21 cellular contexts compared by ENCODE assay signal in the genomic region with DNA sequence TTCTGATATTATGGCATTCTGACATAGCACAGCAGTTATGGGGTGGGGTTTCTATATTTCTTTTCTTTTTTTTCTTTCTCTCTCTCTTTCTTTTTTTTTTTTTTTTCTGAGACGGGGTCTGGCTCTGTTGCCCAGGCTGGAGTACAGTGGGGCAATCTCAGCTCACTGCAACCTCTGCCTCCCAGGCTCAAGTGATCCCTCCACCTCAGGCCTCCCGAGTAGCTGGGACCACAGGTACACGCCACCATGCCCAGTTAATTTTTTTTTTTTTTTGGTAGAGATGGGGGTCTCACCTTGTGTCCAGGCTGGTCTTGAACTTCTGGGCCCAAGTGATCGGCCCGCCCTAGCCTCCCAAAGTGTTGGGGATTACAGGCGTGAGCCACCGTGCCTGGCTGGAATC. TPM values are rescaled to one million over a fixed set of nuclear protein-coding genes. Genes with fewer than 3 reads are reported as not detected.
DNase-seq lines count a peak whose midpoint lies in the region; ATAC-seq, FAIRE-seq and TF ChIP-seq lines count a peak whose summit lies in the region.
"Had no signal": no experiment of that assay in that cellular context is flagged by ENCODE, and none has a peak within 500 bp of the region (broad histone marks: within the 10 kb centered on the region; RNA-seq: fewer than 3 reads in every experiment).

No MANE protein-coding gene starts in this region.

- H2BK120ac ChIP-seq in H1 (replicated peaks; ENCODE audit: low read depth, low read length) = no peak overlapping the region

- H4K8ac ChIP-seq in H1 (ENCODE audit: extremely low read depth, insufficient read depth, low read length) = no peak overlapping the region

- no peak overlapping the region for H3K23ac ChIP-seq in H1 (ENCODE audit: insufficient read length)

- TF ChIP-seq EP300 in H1 (IDR thresholded peaks at IDR 0.05; ENCODE audit: borderline replicate concordance in 1 of 2, low read depth in 2 of 2, low read length in 2 of 2) = no peak

- no peaks in the 10 kb centered on the region for H3K79me1 ChIP-seq in H1 (ENCODE audit: low read depth, low read length)

- H2AK5ac ChIP-seq in H1 (ENCODE audit: low read depth, low read length) = no peak overlapping the region

- H3K4ac ChIP-seq in H1 (replicated peaks; ENCODE audit: insufficient read length, low read depth, low read length) = no peak overlapping the region

- no peak overlapping the region for H3K4me3 Mint-ChIP-seq in mesothelial cell of epicardium
- H3K4me3 Mint-ChIP-seq: CD4-positive, CD25-positive, alpha-beta regulatory T cell had no signal

- no peak overlapping the region for H3K56ac ChIP-seq in H1 (replicated peaks; ENCODE audit: insufficient read length, low read depth, low read length)

- H2BK20ac ChIP-seq in H1 (ENCODE audit: low read length) = peak overlapping the region; percentile 36; the same call in 1 of the 2 replicates

- H3K79me2 ChIP-seq in H1 (ENCODE audit: control insufficient read depth in 1 of 2, insufficient read depth in 2 of 2, low read length in 2 of 2) = peaks cover 0 to 30% of the 10 kb centered on the region in 2 experiments; a peak in 2 of 4 replicates

- no peak for DNase-seq in H1 (ENCODE audit: low read depth in 1 of 2, low spot score in 2 of 2)
- DNase-seq in mesothelial cell of epicardium (ENCODE audit: low spot score in 2 of 2, unreplicated experiment in 2 of 2) = no peak
- DNase-seq in uterus = no peak
- no peak for DNase-seq in activated gamma-delta T cell treated with Interleukin-2 at 50 U/mL for 16 hours
- no peak for DNase-seq in Right ventricle myocardium superior
- DNase-seq in hippocampal formation (lab: John Stamatoyannopoulos, UW) = no peak
- DNase-seq in medulla oblongata (ENCODE audit: extremely low spot score) = no peak
- DNase-seq: ACHN; BE2C; C1 segment of cervical spinal cord; Caco-2; CD4-positive, CD25-positive, alpha-beta regulatory T cell; GOT3; IMR-90 had no signal

- H3K27ac ChIP-seq in HUES6 (ENCODE audit: low read depth, low read length) (peak overlapping the region; percentile 36; the same call in 1 of the 2 replicates), H1 (ENCODE audit: low read depth, low read length) (no peak overlapping the region; the same call in 1 of the 2 replicates), uterus (peak overlapping the region; percentile 49 to 55)

- H3K4me3 ChIP-seq in HUES6 (ENCODE audit: low read depth, low read length) (no peak overlapping the region), H1 (ENCODE audit: extremely low read depth in 1 of 4, insufficient read depth in 2 of 4, low read depth in 3 of 4, low read length in 4 of 4) (no peak overlapping the region), uterus (no peak overlapping the region)
- H3K4me3 ChIP-seq: HAP-1 had no signal

- H2BK12ac ChIP-seq in H1 (ENCODE audit: low read depth, low read length) = 0 out of 2 replicates have a peak overlapping the region, but pooled peaks have one; percentile 46

- no peaks in the 10 kb centered on the region for H3K36me3 Mint-ChIP-seq in mesothelial cell of epicardium
- H3K36me3 Mint-ChIP-seq: CD4-positive, CD25-positive, alpha-beta regulatory T cell had no signal

- H3K14ac ChIP-seq in H1 (ENCODE audit: insufficient read length) = no peak overlapping the region

- H3K9ac ChIP-seq in HUES6 (ENCODE audit: low read length) (no peak overlapping the region), H1 (replicated peaks in 1 of 4; ENCODE audit: extremely low read depth in 1 of 4, low read depth in 3 of 4, low read length in 3 of 4) (no peak overlapping the region)

- H3K4me1 Mint-ChIP-seq in mesothelial cell of epicardium = peaks cover 19% of the 10 kb centered on the region
- H3K4me1 Mint-ChIP-seq: CD4-positive, CD25-positive, alpha-beta regulatory T cell had no signal

- CTCF ChIA-PET in H1 (lab: Charles Lee; ENCODE audit: partially characterized antibody) = interaction anchor here (0.7 to 1.4 kb wide), 2 partner anchors 22 to 28 kb away, joined by 3 read pairs; no protein-coding TSS in a partner anchor

- H3K4me1 ChIP-seq in HUES6 (ENCODE audit: control insufficient read depth, insufficient read depth, low read length) = peaks cover 47% of the 10 kb centered on the region
- peaks cover 2 to 23% (median 19%) of the 10 kb centered on the region in 4 experiments for H3K4me1 ChIP-seq in H1 (replicated peaks in 1 of 4; ENCODE audit: control insufficient read depth in 3 of 4, insufficient read depth in 4 of 4, low read length in 3 of 4)
- peaks cover 0 to 7% of the 10 kb centered on the region in 2 donors for H3K4me1 ChIP-seq in uterus
- H3K4me1 ChIP-seq: BE2C, Caco-2 had no signal

- H3K23me2 ChIP-seq in H1 (ENCODE audit: low read depth, low read length) = no peaks in the 10 kb centered on the region

- POLR2A ChIA-PET in H1 (lab: Charles Lee; ENCODE audit: partially characterized antibody) = interaction anchor here (0.6 to 1.4 kb wide), 3 partner anchors 12 to 46 kb away, joined by 3 read pairs; no protein-coding TSS in a partner anchor

- H2BK15ac ChIP-seq in H1 (ENCODE audit: low read length) = no peak overlapping the region

- peak overlapping the region; percentile 32 for H4K5ac ChIP-seq in H1 (ENCODE audit: insufficient read length, low read depth, low read length)

- peaks cover 14% of the 10 kb centered on the region for H3K9me3 Mint-ChIP-seq in mesothelial cell of epicardium
- H3K9me3 Mint-ChIP-seq: CD4-positive, CD25-positive, alpha-beta regulatory T cell had no signal

- 90% methylated on average over 5 of the region's 7 CpGs; no CpG with 5 or more reads in 1 of the 2 experiments for WGBS in H1 (ENCODE audit: extremely low coverage in 1 of 2, insufficient coverage in 1 of 2, insufficient read length in 1 of 2, insufficient replicate concordance in 2 of 2, low coverage in 1 of 2, low lambda C conversion rate in 2 of 2, missing lambda C conversion rate in 1 of 2), 2 experiments

- no peak overlapping the region for H2AFZ ChIP-seq in H1 (ENCODE audit: low read length)

- H4K20me1 ChIP-seq in H1 (replicated peaks in 1 of 2; ENCODE audit: control insufficient read depth in 1 of 2, insufficient read depth in 2 of 2, low read length in 2 of 2) = no peaks in the 10 kb centered on the region

- H3K27me3 ChIP-seq in HUES6 (ENCODE audit: control insufficient read depth, insufficient read depth, low read length) (no peaks in the 10 kb centered on the region), H1 (replicated peaks in 1 of 4; ENCODE audit: control insufficient read depth in 3 of 4, extremely low read depth in 1 of 4, insufficient read depth in 3 of 4, low read length in 3 of 4) (no peaks in the 10 kb centered on the region), uterus (no peaks in the 10 kb centered on the region)
- H3K27me3 ChIP-seq: BE2C had no signal

- H3K27ac Mint-ChIP-seq in mesothelial cell of epicardium = peak overlapping the region; percentile 53
- H3K27ac Mint-ChIP-seq: CD4-positive, CD25-positive, alpha-beta regulatory T cell had no signal

- FAIRE-seq in H1 (lab: Jason Lieb, UNC) = no peak
- FAIRE-seq: A204.1, D721Med, G401.6, GM12892, GM18507 had no signal

- no peak for TF ChIP-seq POLR2A in H1 (IDR thresholded peaks at IDR 0.05; ENCODE audit: control extremely low read depth in 1 of 2, low read depth in 2 of 2, low read length in 2 of 2)
- TF ChIP-seq POLR2A in uterus (IDR thresholded peaks at IDR 0.05) = no peak

- peak overlapping the region; percentile 29; the same call in 1 of the 2 replicates for H3K18ac ChIP-seq in H1 (ENCODE audit: extremely low read depth, low read length)

- no peak for TF ChIP-seq RAD21 in H1 (IDR thresholded peaks at IDR 0.05 in 1 of 2, conservative IDR thresholded peaks at IDR 0.05 in 1 of 2; ENCODE audit: low read depth in 2 of 2, low read length in 2 of 2)

- TF ChIP-seq CTCF in H1 (IDR thresholded peaks at IDR 0.05; ENCODE audit: control extremely low read depth in 1 of 3, insufficient read depth in 1 of 3, low read depth in 1 of 3, low read length in 3 of 3) = no peak
- no peak for TF ChIP-seq CTCF in mesothelial cell of epicardium (IDR thresholded peaks at IDR 0.05; ENCODE audit: unreplicated experiment)
- no peak for TF ChIP-seq CTCF in uterus (IDR thresholded peaks at IDR 0.05)

- intact Hi-C loops in uterus (cut with DNase I; ENCODE audit: low total_unique reads) (no loop called here), Right ventricle myocardium superior (cut with DNase I) (no loop called here)

- H3K36me3 ChIP-seq in HUES6 (ENCODE audit: control insufficient read depth, insufficient read depth, low read length) (peaks cover 19% of the 10 kb centered on the region), H1 (ENCODE audit: control insufficient read depth in 2 of 4, insufficient read depth in 4 of 4, low read length in 3 of 4) (peaks cover 0 to 16% (median 7%) of the 10 kb centered on the region in 4 experiments; a peak in 4 of 8 replicates), uterus (no peaks in the 10 kb centered on the region)
- H3K36me3 ChIP-seq: BE2C, HAP-1 had no signal

- peak overlapping the region; percentile 31 to 57; a peak in 2 of 4 replicates for H3K4me2 ChIP-seq in H1 (ENCODE audit: insufficient read depth in 1 of 2, low read depth in 2 of 2, low read length in 2 of 2)

- peaks cover 25% of the 10 kb centered on the region for H3K9me3 ChIP-seq in HUES6 (ENCODE audit: control insufficient read depth, insufficient read depth, low read depth, low read length)
- peaks cover 13 to 16% of the 10 kb centered on the region in 2 experiments for H3K9me3 ChIP-seq in H1 (ENCODE audit: insufficient read depth in 2 of 2, low read depth in 1 of 2, low read length in 1 of 2)
- no peaks in the 10 kb centered on the region for H3K9me3 ChIP-seq in uterus
- H3K9me3 ChIP-seq: BE2C, Caco-2, HAP-1 had no signal

- no peak for ATAC-seq in Right ventricle myocardium superior (ENCODE audit: poor library complexity)

- peak overlapping the region; percentile 88; the same call in 1 of the 2 replicates for H2BK5ac ChIP-seq in H1 (ENCODE audit: low read depth, low read length)

- H4K91ac ChIP-seq in H1 (replicated peaks; ENCODE audit: insufficient read length, low read length) = peak overlapping the region; percentile 90

- H3K27me3 Mint-ChIP-seq in mesothelial cell of epicardium (ENCODE audit: low read depth) = no peaks in the 10 kb centered on the region

TF ChIP-seq in H1, 55 proteins besides CTCF, POLR2A, EP300 and RAD21 (continues in another document):
- no peak for TF ChIP-seq JUN (IDR thresholded peaks at IDR 0.05; ENCODE audit: low read depth, low read length)

RNA-seq across cellular contexts. Expression of a gene that starts 7.5 kb away (rescaled TPM):
- 103 and 112 TPM in 2 replicates for total RNA-seq in H1 (2021; fragmentation: NEBNext Ultra II Directional; extraction: Animal tissue kit (Norgen Biotek cat#: 25700))
- polyA plus RNA-seq in H1 (2011; rRNA removed) = 53.2 and 79.7 TPM in 2 replicates
- polyA plus RNA-seq in H1 (2011; cell fraction: cytosol; rRNA removed) = 59.9 TPM
- polyA plus RNA-seq in H1 (2011; cell fraction: nucleus; rRNA removed) = 35.8 TPM
- 95.8 to 139 TPM (median 121 TPM) in 4 replicates for polyA plus RNA-seq in H1 (2012, experiment 1 of 2)
- polyA plus RNA-seq in H1 (2012, experiment 2 of 2) = 13.3 TPM
- polyA plus RNA-seq in H1 (2013, experiment 1 of 2) = 61.6 TPM
- 63.4 TPM for polyA plus RNA-seq in H1 (2013, experiment 2 of 2)
- 90.4 and 173 TPM in 2 replicates for polyA minus RNA-seq in H1 (2011; rRNA and poly(A)+ RNA removed)
- 108 TPM for polyA minus RNA-seq in H1 (2011; cell fraction: cytosol; rRNA and poly(A)+ RNA removed)
- 74.9 TPM for polyA minus RNA-seq in H1 (2011; cell fraction: nucleus; rRNA and poly(A)+ RNA removed)
- total RNA-seq in mesothelial cell of epicardium (29.4 to 33.2 TPM (median 32.8 TPM) in 3 replicates), uterus (1,000 to 10,000 TPM in 1 of 4 donors, 100 to 1,000 TPM in 1, 10 to 100 TPM in 2; 19.7 to 2,496 (median 73.0) TPM), Right ventricle myocardium superior (66.6 TPM)
